ENCODE assay signal across 9 cellular contexts in genomic region chr22:19974233-19974861, GRCh38. TPM values are rescaled to one million over a fixed set of nuclear protein-coding genes. Genes with fewer than 3 reads are reported as not detected.
A peak's percentile ranks its signal among the peaks of the same experiment; 100 is the strongest.
DNase-seq lines count a peak whose midpoint lies in the region; ATAC-seq and TF ChIP-seq lines count a peak whose summit lies in the region.
"Had no signal": no experiment of that assay in that cellular context is flagged by ENCODE, and none has a peak within 500 bp of the region (broad histone marks: within the 10 kb centered on the region; RNA-seq: fewer than 3 reads in every experiment).

No MANE protein-coding gene starts in this region.

- no peak for ATAC-seq in GM21526 (IDR thresholded peaks at IDR 0.05; ENCODE audit: low FRiP score, unreplicated experiment)
- no peak for ATAC-seq in activated CD4-positive, CD25-positive, alpha-beta regulatory T cell treated with anti-CD3 and anti-CD28 coated beads, Interleukin-2, amount 50 U/mL, for 24 hours
- ATAC-seq in stimulated activated naive CD8-positive, alpha-beta T cell treated with anti-CD3 and anti-CD28 coated beads, Interleukin-15, amount 100 ng/mL, for 72 hours: no peak

- no peak for TF ChIP-seq CTCF in breast epithelium (IDR thresholded peaks at IDR 0.05)

- H3K27me3 ChIP-seq in breast epithelium: no peaks in the 10 kb centered on the region

- no peak overlapping the region for H3K9ac ChIP-seq in SK-N-MC (ENCODE audit: insufficient read length)

- TF ChIP-seq POLR2A in breast epithelium (IDR thresholded peaks at IDR 0.05): no peak

- H3K27ac ChIP-seq in breast epithelium (no peak overlapping the region), SK-N-MC (no peak overlapping the region)

- peak overlapping the region in 1 of 2 donors; percentile 77 for H3K27ac Mint-ChIP-seq in stimulated activated naive CD8-positive, alpha-beta T cell treated with anti-CD3 and anti-CD28 coated beads, Interleukin-15, amount 100 ng/mL, for 72 hours

- no peaks in the 10 kb centered on the region for H3K27me3 Mint-ChIP-seq in stimulated activated naive CD8-positive, alpha-beta T cell treated with anti-CD3 and anti-CD28 coated beads, Interleukin-15, amount 100 ng/mL, for 72 hours

- H3K4me3 ChIP-seq in breast epithelium: no peak overlapping the region
- no peak overlapping the region for H3K4me3 ChIP-seq in SK-N-MC
- H3K4me3 ChIP-seq: skin epidermis had no signal

- in situ Hi-C loops in T47D (cut with HindIII; ENCODE audit: low pct_unique_long_range_greater_than_20kb, low sequenced_read_pairs): no loop called here

- intact Hi-C loops in breast epithelium (cut with DNase I; ENCODE audit: low total_unique reads): loop anchor here (5.0 kb wide), 1 partner anchor 38 kb away; no protein-coding TSS in a partner anchor
- intact Hi-C loops in head of caudate nucleus (cut with DNase I): no loop called here

- H3K9me3 ChIP-seq in breast epithelium (no peaks in the 10 kb centered on the region), SK-N-MC (ENCODE audit: low read depth, low read length) (no peaks in the 10 kb centered on the region)

- no peaks in the 10 kb centered on the region for H3K4me1 ChIP-seq in breast epithelium

- DNase-seq in T47D (ENCODE audit: low read depth in 1 of 2, low spot score in 1 of 2) (peak; percentile 72 to 78), breast epithelium (ENCODE audit: low spot score in 2 of 2) (no peak), NAMALWA (ENCODE audit: low spot score) (peak; percentile 95), SK-N-MC (ENCODE audit: low read depth, low spot score) (peak; percentile 83), head of caudate nucleus (peak in 31 of 42 donors; percentile 27 to 84 (median 53))
- no peak for DNase-seq in stimulated activated naive CD8-positive, alpha-beta T cell treated with anti-CD3 and anti-CD28 coated beads, Interleukin-15, amount 100 ng/mL, for 72 hours

- no peak overlapping the region for H3K4me3 Mint-ChIP-seq in stimulated activated naive CD8-positive, alpha-beta T cell treated with anti-CD3 and anti-CD28 coated beads, Interleukin-15, amount 100 ng/mL, for 72 hours

- H3K4me1 Mint-ChIP-seq in stimulated activated naive CD8-positive, alpha-beta T cell treated with anti-CD3 and anti-CD28 coated beads, Interleukin-15, amount 100 ng/mL, for 72 hours: peaks cover 41% of the 10 kb centered on the region

- H3K36me3 ChIP-seq in breast epithelium (no peaks in the 10 kb centered on the region), SK-N-MC (ENCODE audit: insufficient read depth, low read length) (no peaks in the 10 kb centered on the region)

- no peaks in the 10 kb centered on the region for H3K9me3 Mint-ChIP-seq in stimulated activated naive CD8-positive, alpha-beta T cell treated with anti-CD3 and anti-CD28 coated beads, Interleukin-15, amount 100 ng/mL, for 72 hours

RNA-seq across cellular contexts. Expression of gene TXNRD2, which starts 32.7 kb away (rescaled TPM):
- 10 to 100 TPM; 13.8 to 22.8 (median 20.6) TPM for total RNA-seq in breast epithelium

RNA-seq across cellular contexts. Expression of gene COMT, which starts 32.8 kb away (rescaled TPM):
- 100 to 1,000 TPM; 136 to 198 (median 196) TPM for total RNA-seq in breast epithelium

RNA-seq across cellular contexts. Expression of gene ARVCF, which starts 42.3 kb away (rescaled TPM):
- total RNA-seq in breast epithelium: 10 to 100 TPM; 13.0 to 51.2 (median 44.2) TPM

RNA-seq across cellular contexts. Expression of gene TANGO2, which starts 46.6 kb away (rescaled TPM):
- 10 to 100 TPM; 25.9 to 55.4 (median 33.4) TPM for total RNA-seq in breast epithelium

Comparison
In these comparisons a context has a peak if more than half of its experiments do, and no peak if none do; other contexts are left out.
1. DNase-seq: peak in T47D (2 of 2), NAMALWA (single experiment), SK-N-MC (single experiment) and head of caudate nucleus (31 of 42); none in breast epithelium (0 of 2) and stimulated activated naive CD8-positive, alpha-beta T cell treated with anti-CD3 and anti-CD28 coated beads, Interleukin-15, amount 100 ng/mL, for 72 hours (0 of 2).